In the genomic region with DNA sequence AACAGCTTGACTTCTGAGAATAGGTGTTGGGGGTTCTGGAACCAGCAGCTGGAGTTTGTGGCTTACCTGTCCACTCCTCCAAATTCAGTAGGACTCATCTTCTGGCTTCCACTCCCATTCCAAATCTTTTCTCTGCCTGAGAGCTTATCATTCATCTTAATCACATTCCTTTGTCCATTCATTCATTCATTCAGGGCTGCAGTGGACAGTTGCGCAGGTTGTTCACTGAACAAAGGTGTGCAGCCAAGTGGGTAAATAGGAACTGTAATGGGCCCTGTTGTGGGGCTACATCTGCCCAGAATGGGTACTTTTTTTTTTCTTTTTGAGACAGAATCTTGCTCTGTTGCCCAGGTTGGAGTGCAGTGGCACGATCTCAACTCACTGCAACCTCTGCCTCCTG, we compare ENCODE assay signal across 1 cellular context.
A peak's percentile ranks its signal among the peaks of the same experiment; 100 is the strongest.
TF ChIP-seq lines count a peak whose summit lies in the region.

No MANE protein-coding gene starts in this region.

TF ChIP-seq in HepG2, 621 proteins besides CTCF, POLR2A, EP300 and RAD21:
- TF ChIP-seq, protein P1, sequence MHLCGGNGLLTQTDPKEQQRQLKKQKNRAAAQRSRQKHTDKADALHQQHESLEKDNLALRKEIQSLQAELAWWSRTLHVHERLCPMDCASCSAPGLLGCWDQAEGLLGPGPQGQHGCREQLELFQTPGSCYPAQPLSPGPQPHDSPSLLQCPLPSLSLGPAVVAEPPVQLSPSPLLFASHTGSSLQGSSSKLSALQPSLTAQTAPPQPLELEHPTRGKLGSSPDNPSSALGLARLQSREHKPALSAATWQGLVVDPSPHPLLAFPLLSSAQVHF (CRISPR knock-in tag; IDR thresholded peaks at IDR 0.05), result no peak
- TF ChIP-seq ZNF24 (IDR thresholded peaks at IDR 0.05) (peak; percentile 75; the same call in 1 of the 2 replicates), GZF1 (CRISPR knock-in tag; IDR thresholded peaks at IDR 0.05) (no peak), RFXAP (CRISPR knock-in tag; IDR thresholded peaks at IDR 0.05; ENCODE audit: borderline replicate concordance) (no peak), ZNF792 (CRISPR knock-in tag; IDR thresholded peaks at IDR 0.05) (no peak), ZMYM3 (CRISPR knock-in tag; IDR thresholded peaks at IDR 0.05) (peak; percentile 28; the same call in 1 of the 2 replicates)
